Comparison of ENCODE assay signal across 16 cellular contexts in genomic region chr1:151807131-151807530, GRCh38. TPM values are rescaled to one million over a fixed set of nuclear protein-coding genes. Genes with fewer than 3 reads are reported as not detected.
DNase-seq lines count a peak whose midpoint lies in the region; ATAC-seq and TF ChIP-seq lines count a peak whose summit lies in the region.
"Had no signal": no experiment of that assay in that cellular context is flagged by ENCODE, and none has a peak within 500 bp of the region (broad histone marks: within the 10 kb centered on the region; RNA-seq: fewer than 3 reads in every experiment).

No MANE protein-coding gene starts in this region.

- TF ChIP-seq CTCF in foreskin keratinocyte (conservative IDR thresholded peaks at IDR 0.05): no peak

- H3K36me3 Mint-ChIP-seq in stimulated activated effector memory CD8-positive, alpha-beta T cell treated with anti-CD3 and anti-CD28 coated beads, Interleukin-12 subunit alpha, Interleukin-12 subunit beta, amount 100 ng/mL, for 72 hours: peaks cover 44% of the 10 kb centered on the region
- H3K36me3 Mint-ChIP-seq: CD8-positive, alpha-beta T cell had no signal

- H3K27me3 ChIP-seq in foreskin keratinocyte: peaks cover 54% of the 10 kb centered on the region

- peak overlapping the region; percentile 43 for H3K27ac Mint-ChIP-seq in stimulated activated effector memory CD8-positive, alpha-beta T cell treated with anti-CD3 and anti-CD28 coated beads, Interleukin-12 subunit alpha, Interleukin-12 subunit beta, amount 100 ng/mL, for 72 hours
- H3K27ac Mint-ChIP-seq: GM23338 had no signal

- peak; percentile 28 for DNase-seq in activated CD8-positive, alpha-beta memory T cell treated with anti-CD3 and anti-CD28 coated beads for 24 hours
- no peak for DNase-seq in activated CD8-positive, alpha-beta memory T cell treated with anti-CD3 and anti-CD28 coated beads, Interleukin-2, amount 50 U/mL, for 4 hours
- DNase-seq in D341Med (ENCODE audit: low spot score) (peak; percentile 25), left lobe of liver (ENCODE audit: low spot score) (no peak), NCI-H1436 treated with DMSO at 0.1 percent for 48 hours (lab: John Stamatoyannopoulos, UW) (no peak), foreskin keratinocyte (no peak)
- DNase-seq in stimulated activated effector memory CD8-positive, alpha-beta T cell treated with anti-CD3 and anti-CD28 coated beads, Interleukin-12 subunit alpha, Interleukin-12 subunit beta, amount 100 ng/mL, for 72 hours (ENCODE audit: low spot score in 2 of 2): no peak
- DNase-seq: ACHN; CD8-positive, alpha-beta T cell; COR-L47; H7 had no signal

- H3K4me1 Mint-ChIP-seq in stimulated activated effector memory CD8-positive, alpha-beta T cell treated with anti-CD3 and anti-CD28 coated beads, Interleukin-12 subunit alpha, Interleukin-12 subunit beta, amount 100 ng/mL, for 72 hours: peaks cover 33% of the 10 kb centered on the region

- no peaks in the 10 kb centered on the region for H3K4me1 ChIP-seq in foreskin keratinocyte

- ATAC-seq in left lobe of liver (peak; percentile 5), foreskin keratinocyte (no peak)
- ATAC-seq in stimulated activated effector memory CD8-positive, alpha-beta T cell treated with anti-CD3 and anti-CD28 coated beads, Interleukin-12 subunit alpha, Interleukin-12 subunit beta, amount 100 ng/mL, for 72 hours: no peak
- ATAC-seq: CD8-positive, alpha-beta T cell; GM12878; GM23338 had no signal

- H3K4me3 Mint-ChIP-seq in stimulated activated effector memory CD8-positive, alpha-beta T cell treated with anti-CD3 and anti-CD28 coated beads, Interleukin-12 subunit alpha, Interleukin-12 subunit beta, amount 100 ng/mL, for 72 hours: no peak overlapping the region
- H3K4me3 Mint-ChIP-seq: CD8-positive, alpha-beta T cell; GM23338 had no signal

- no peak overlapping the region for H3K27ac ChIP-seq in foreskin keratinocyte
- H3K27ac ChIP-seq: C4-2B had no signal

- no peaks in the 10 kb centered on the region for H3K9me3 Mint-ChIP-seq in stimulated activated effector memory CD8-positive, alpha-beta T cell treated with anti-CD3 and anti-CD28 coated beads, Interleukin-12 subunit alpha, Interleukin-12 subunit beta, amount 100 ng/mL, for 72 hours
- H3K9me3 Mint-ChIP-seq: CD8-positive, alpha-beta T cell; GM23338 had no signal

RNA-seq across cellular contexts. Expression of gene LINGO4, which starts 1.9 kb away (rescaled TPM):
- total RNA-seq in left lobe of liver (0.15 TPM), foreskin keratinocyte (not detected in 2 replicates)
- not detected in 2 replicates for polyA plus RNA-seq in foreskin keratinocyte
- total RNA-seq: A172, Daoy, GM12878, GM23338 had no signal
- polyA plus RNA-seq: GM12878, GM23338 had no signal

RNA-seq across cellular contexts. Expression of gene TDRKH, which starts 16.8 kb away (rescaled TPM):
- total RNA-seq in left lobe of liver (2.2 TPM), foreskin keratinocyte (9.4 and 12.4 TPM in 2 replicates)
- polyA plus RNA-seq in foreskin keratinocyte: 5.2 and 6.2 TPM in 2 replicates

RNA-seq across cellular contexts. Expression of gene RORC, which starts 24.5 kb away (rescaled TPM):
- 32.1 TPM for total RNA-seq in left lobe of liver
- not detected in 2 replicates for total RNA-seq in foreskin keratinocyte
- polyA plus RNA-seq in foreskin keratinocyte: 0.02 TPM in 1 of 2 replicates, not detected in the other
- total RNA-seq: Daoy, GM12878 had no signal
- polyA plus RNA-seq: GM12878 had no signal

RNA-seq across cellular contexts. Expression of gene C2CD4D, which starts 32.5 kb away (rescaled TPM):
- not detected for total RNA-seq in left lobe of liver
- total RNA-seq in foreskin keratinocyte: 0.18 TPM in 1 of 2 replicates, not detected in the other
- 0.14 and 0.19 TPM in 2 replicates for polyA plus RNA-seq in foreskin keratinocyte
- total RNA-seq: A172, Daoy had no signal

RNA-seq across cellular contexts. Expression of gene MRPL9, which starts 43.8 kb away (rescaled TPM):
- 26.3 TPM for total RNA-seq in left lobe of liver
- total RNA-seq in foreskin keratinocyte: 91.3 and 101 TPM in 2 replicates
- polyA plus RNA-seq in foreskin keratinocyte: 98.1 and 105 TPM in 2 replicates

Comparison
In these comparisons a context has a peak if more than half of its experiments do, and no peak if none do; other contexts are left out.
1. DNase-seq: peak in activated CD8-positive, alpha-beta memory T cell treated with anti-CD3 and anti-CD28 coated beads for 24 hours (single experiment) and D341Med (single experiment); none in activated CD8-positive, alpha-beta memory T cell treated with anti-CD3 and anti-CD28 coated beads, Interleukin-2, amount 50 U/mL, for 4 hours (single experiment), left lobe of liver (single experiment), stimulated activated effector memory CD8-positive, alpha-beta T cell treated with anti-CD3 and anti-CD28 coated beads, Interleukin-12 subunit alpha, Interleukin-12 subunit beta, amount 100 ng/mL, for 72 hours (0 of 2), NCI-H1436 treated with DMSO at 0.1 percent for 48 hours (single experiment) and foreskin keratinocyte (0 of 2).
2. RNA of gene RORC, which starts 24.5 kb away (total RNA-seq): 32.1 TPM in left lobe of liver (single experiment); not detected in foreskin keratinocyte; every median in the first group is over 10 times any median in the second.